14 cellular contexts compared by ENCODE assay signal in genomic region chr16:86888240-86889044, GRCh38.
"Had no signal": no experiment of that assay in that cellular context is flagged by ENCODE, and none has a peak within 500 bp of the region (broad histone marks: within the 10 kb centered on the region; RNA-seq: fewer than 3 reads in every experiment).

No MANE protein-coding gene starts in this region.

- H3K36me3 Mint-ChIP-seq: immature natural killer cell; naive thymus-derived CD8-positive, alpha-beta T cell had no signal

- H3K4me1 Mint-ChIP-seq: immature natural killer cell had no signal

- H3K27ac Mint-ChIP-seq: immature natural killer cell; naive thymus-derived CD8-positive, alpha-beta T cell had no signal

- DNase-seq: effector CD4-positive, alpha-beta T cell; immature natural killer cell; kidney; left colon; left ventricle myocardium superior; mucosa of descending colon; naive thymus-derived CD8-positive, alpha-beta T cell; stimulated activated naive CD4-positive, alpha-beta T cell; trophoblast cell had no signal

- H3K27me3 ChIP-seq: foreskin keratinocyte had no signal

- H3K4me3 Mint-ChIP-seq: immature natural killer cell; naive thymus-derived CD8-positive, alpha-beta T cell had no signal

- H3K27ac ChIP-seq: coronary artery, epithelial cell of prostate, esophagus muscularis mucosa, foreskin keratinocyte had no signal

- H3K4me1 ChIP-seq: esophagus muscularis mucosa, foreskin keratinocyte had no signal

- H3K4me3 ChIP-seq: coronary artery, esophagus muscularis mucosa, mucosa of descending colon had no signal

- H3K9me3 ChIP-seq: esophagus muscularis mucosa, mucosa of descending colon had no signal

- H3K36me3 ChIP-seq: esophagus muscularis mucosa had no signal

- ATAC-seq: foreskin keratinocyte; left colon; left ventricle myocardium superior; mucosa of descending colon; naive thymus-derived CD8-positive, alpha-beta T cell; sciatic nerve had no signal
